In the genomic region with DNA sequence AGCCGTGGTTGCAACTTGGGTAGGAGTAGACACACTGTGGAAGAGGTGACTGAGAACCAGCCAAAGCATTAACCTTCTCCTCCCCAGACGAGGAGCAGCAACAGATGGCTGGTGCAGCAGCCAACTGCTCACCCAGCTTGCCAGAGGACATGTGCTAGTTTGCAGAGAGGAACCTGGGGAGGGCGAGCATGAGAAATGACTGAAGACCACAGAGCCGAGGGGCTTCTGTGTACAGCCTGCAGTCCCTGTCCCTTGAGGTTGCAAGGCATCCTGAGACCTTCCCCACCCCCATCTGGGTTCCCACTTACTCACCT, we compare ENCODE assay signal across 16 cellular contexts.
DNase-seq lines count a peak whose midpoint lies in the region; ATAC-seq, FAIRE-seq and TF ChIP-seq lines count a peak whose summit lies in the region.
"Had no signal": no experiment of that assay in that cellular context is flagged by ENCODE, and none has a peak within 500 bp of the region (broad histone marks: within the 10 kb centered on the region; RNA-seq: fewer than 3 reads in every experiment).

No MANE protein-coding gene starts in this region.

- H3K27me3 Mint-ChIP-seq in astrocyte (ENCODE audit: low read depth, unreplicated experiment) = peaks cover 9% of the 10 kb centered on the region
- H3K27me3 Mint-ChIP-seq in activated T-cell treated with anti-CD3 and anti-CD28 coated beads, Interleukin-2, amount 50 U/mL, for 4 hours (ENCODE audit: low read depth) = peaks cover 30% of the 10 kb centered on the region

- no peak overlapping the region for H2AK5ac ChIP-seq in mesendoderm (ENCODE audit: low read length)

- H3K27ac Mint-ChIP-seq in astrocyte (ENCODE audit: unreplicated experiment) = peak overlapping the region; percentile 98
- H3K27ac Mint-ChIP-seq: activated naive CD4-positive, alpha-beta T cell treated with anti-CD3 and anti-CD28 coated beads, Interleukin-2, amount 50 U/mL, for 24 hours; stimulated activated naive CD8-positive, alpha-beta T cell treated with anti-CD3 and anti-CD28 coated beads, Interleukin-15, Interleukin-2, amounts not matched to agents 100 ng/mL and 50 ng/mL, for 24 hours had no signal

- H3K4me3 ChIP-seq in HUES6 (ENCODE audit: low read depth, low read length) = peak overlapping the region; percentile 54; the same call in 1 of the 2 replicates
- H3K4me3 ChIP-seq in astrocyte (ENCODE audit: insufficient read depth, low read depth, low read length) = no peak overlapping the region
- H3K4me3 ChIP-seq in iPS-15b (ENCODE audit: low read depth, low read length) = peak overlapping the region; percentile 73
- H3K4me3 ChIP-seq in stomach smooth muscle (ENCODE audit: low read length in 2 of 2) = no peak overlapping the region
- H3K4me3 ChIP-seq in mesendoderm (ENCODE audit: low read length) = no peak overlapping the region
- H3K4me3 ChIP-seq: right atrium auricular region had no signal

- ATAC-seq in activated T-cell treated with anti-CD3 and anti-CD28 coated beads, Interleukin-2, amount 50 U/mL, for 4 hours = no peak
- ATAC-seq in HG03521 (IDR thresholded peaks at IDR 0.05; ENCODE audit: unreplicated experiment) = no peak
- ATAC-seq: Right ventricle myocardium inferior had no signal

- H3K27ac ChIP-seq in HUES6 (ENCODE audit: low read depth, low read length) = peak overlapping the region; percentile 77
- H3K27ac ChIP-seq in astrocyte (ENCODE audit: low read depth, low read length) = peak overlapping the region; percentile 89
- peak overlapping the region; percentile 97 for H3K27ac ChIP-seq in stomach smooth muscle (ENCODE audit: low read length)
- H3K27ac ChIP-seq in mesendoderm (ENCODE audit: low read depth, low read length) = no peak overlapping the region

- no peak overlapping the region for H3K18ac ChIP-seq in mesendoderm (ENCODE audit: low read length)

- TF ChIP-seq CTCF in astrocyte (IDR thresholded peaks at IDR 0.05; ENCODE audit: insufficient read depth, low read depth, low read length) (no peak), D721Med (IDR thresholded peaks at IDR 0.05; ENCODE audit: insufficient read depth, missing control alignments) (no peak)

- H3K9me3 Mint-ChIP-seq in astrocyte (ENCODE audit: unreplicated experiment) = no peaks in the 10 kb centered on the region
- H3K9me3 Mint-ChIP-seq in activated T-cell treated with anti-CD3 and anti-CD28 coated beads, Interleukin-2, amount 50 U/mL, for 4 hours = no peaks in the 10 kb centered on the region
- H3K9me3 Mint-ChIP-seq: activated naive CD4-positive, alpha-beta T cell treated with anti-CD3 and anti-CD28 coated beads, Interleukin-2, amount 50 U/mL, for 24 hours; CD4-positive, alpha-beta T cell; naive B cell; stimulated activated naive CD8-positive, alpha-beta T cell treated with anti-CD3 and anti-CD28 coated beads, Interleukin-15, Interleukin-2, amounts not matched to agents 100 ng/mL and 50 ng/mL, for 24 hours had no signal

- H3K36me3 Mint-ChIP-seq in astrocyte (ENCODE audit: low read depth, unreplicated experiment) = peaks cover 14% of the 10 kb centered on the region
- H3K36me3 Mint-ChIP-seq in activated T-cell treated with anti-CD3 and anti-CD28 coated beads, Interleukin-2, amount 50 U/mL, for 4 hours (ENCODE audit: insufficient read depth) = no peaks in the 10 kb centered on the region
- H3K36me3 Mint-ChIP-seq: activated naive CD4-positive, alpha-beta T cell treated with anti-CD3 and anti-CD28 coated beads, Interleukin-2, amount 50 U/mL, for 24 hours; naive B cell had no signal

- H3K79me1 ChIP-seq in mesendoderm (ENCODE audit: low read length) = no peaks in the 10 kb centered on the region

- no CpG with 5 or more reads among the region's 4 CpGs for WGBS in mesendoderm (ENCODE audit: extremely low coverage, insufficient coverage, low lambda C conversion rate)

- no peak for DNase-seq in astrocyte (ENCODE audit: low read depth)
- DNase-seq in activated T-cell treated with anti-CD3 and anti-CD28 coated beads, Interleukin-2, amount 50 U/mL, for 4 hours = no peak
- no peak for DNase-seq in mesendoderm
- no peak for DNase-seq in D721Med (ENCODE audit: insufficient read length, low spot score)
- DNase-seq: activated CD8-positive, alpha-beta memory T cell treated with anti-CD3 and anti-CD28 coated beads for 24 hours; CD4-positive, alpha-beta T cell had no signal

- H2BK5ac ChIP-seq in mesendoderm (ENCODE audit: low read length) = no peak overlapping the region

- no peak overlapping the region for H3K4ac ChIP-seq in mesendoderm (ENCODE audit: low read depth, low read length)

- H3K79me2 ChIP-seq in astrocyte (ENCODE audit: insufficient read depth, low read length) = no peaks in the 10 kb centered on the region
- no peaks in the 10 kb centered on the region for H3K79me2 ChIP-seq in mesendoderm (ENCODE audit: control insufficient read depth, insufficient read depth, low read length)

- H4K8ac ChIP-seq in mesendoderm (ENCODE audit: low read depth, low read length) = no peak overlapping the region

- peaks cover 25% of the 10 kb centered on the region for H3K4me1 ChIP-seq in HUES6 (ENCODE audit: control insufficient read depth, insufficient read depth, low read length)
- H3K4me1 ChIP-seq in astrocyte (ENCODE audit: insufficient read depth, low read length) = peaks cover 36% of the 10 kb centered on the region
- peaks cover 6% of the 10 kb centered on the region for H3K4me1 ChIP-seq in iPS-15b (ENCODE audit: control insufficient read depth, insufficient read depth, low read length)
- peaks cover 82% of the 10 kb centered on the region for H3K4me1 ChIP-seq in stomach smooth muscle (ENCODE audit: control insufficient read depth, insufficient read depth, low read length)
- H3K4me1 ChIP-seq in mesendoderm (ENCODE audit: control insufficient read depth, low read depth, low read length) = peaks cover 2% of the 10 kb centered on the region

- no peaks in the 10 kb centered on the region for H3K9me3 ChIP-seq in HUES6 (ENCODE audit: control insufficient read depth, insufficient read depth, low read depth, low read length)
- no peaks in the 10 kb centered on the region for H3K9me3 ChIP-seq in astrocyte (ENCODE audit: insufficient read depth, low read depth, low read length)
- H3K9me3 ChIP-seq in iPS-15b (ENCODE audit: control insufficient read depth, insufficient read depth, low read length) = no peaks in the 10 kb centered on the region
- no peaks in the 10 kb centered on the region for H3K9me3 ChIP-seq in stomach smooth muscle (ENCODE audit: control insufficient read depth in 2 of 2, low read length in 2 of 2)
- H3K9me3 ChIP-seq: right atrium auricular region had no signal

- peaks cover 16% of the 10 kb centered on the region for H3K4me1 Mint-ChIP-seq in astrocyte (ENCODE audit: low read depth, unreplicated experiment)
- H3K4me1 Mint-ChIP-seq in activated T-cell treated with anti-CD3 and anti-CD28 coated beads, Interleukin-2, amount 50 U/mL, for 4 hours (ENCODE audit: low read depth) = peaks cover 8% of the 10 kb centered on the region

- no peaks in the 10 kb centered on the region for H3K27me3 ChIP-seq in HUES6 (ENCODE audit: control insufficient read depth, insufficient read depth, low read length)
- H3K27me3 ChIP-seq in astrocyte (ENCODE audit: insufficient read depth, low read length) = no peaks in the 10 kb centered on the region
- H3K27me3 ChIP-seq in iPS-15b (ENCODE audit: control insufficient read depth, insufficient read depth, low read length) = no peaks in the 10 kb centered on the region
- no peaks in the 10 kb centered on the region for H3K27me3 ChIP-seq in stomach smooth muscle (ENCODE audit: control insufficient read depth in 1 of 2, insufficient read depth in 2 of 2, low read length in 2 of 2)
- H3K27me3 ChIP-seq in mesendoderm (ENCODE audit: insufficient read depth, low read length, poor library complexity) = no peaks in the 10 kb centered on the region
- H3K27me3 ChIP-seq: right atrium auricular region had no signal

- no peak overlapping the region for H3K56ac ChIP-seq in mesendoderm (ENCODE audit: low read length)

- H3K36me3 ChIP-seq in HUES6 (ENCODE audit: control insufficient read depth, insufficient read depth, low read length) (peaks cover 25% of the 10 kb centered on the region; the same call in 1 of the 2 replicates), astrocyte (ENCODE audit: insufficient read depth, low read length) (peaks cover 24% of the 10 kb centered on the region), iPS-15b (ENCODE audit: control insufficient read depth, insufficient read depth, low read length) (no peaks in the 10 kb centered on the region), stomach smooth muscle (ENCODE audit: control insufficient read depth in 2 of 2, insufficient read depth in 2 of 2, low read length in 2 of 2) (peaks cover 32 to 53% of the 10 kb centered on the region in 2 donors), mesendoderm (ENCODE audit: control insufficient read depth, insufficient read depth, low read length) (peaks cover 5% of the 10 kb centered on the region)
- H3K36me3 ChIP-seq: right atrium auricular region had no signal

- H4K20me1 ChIP-seq in astrocyte (ENCODE audit: insufficient read depth, low read length) = no peaks in the 10 kb centered on the region

- H3K4me2 ChIP-seq in astrocyte (ENCODE audit: low read length) (peak overlapping the region; percentile 64), mesendoderm (ENCODE audit: low read length) (no peak overlapping the region)

- no peak overlapping the region for H3K4me3 Mint-ChIP-seq in astrocyte (ENCODE audit: unreplicated experiment)
- H3K4me3 Mint-ChIP-seq in activated T-cell treated with anti-CD3 and anti-CD28 coated beads, Interleukin-2, amount 50 U/mL, for 4 hours = no peak overlapping the region
- H3K4me3 Mint-ChIP-seq: CD4-positive, alpha-beta T cell; naive B cell; stimulated activated naive CD8-positive, alpha-beta T cell treated with anti-CD3 and anti-CD28 coated beads, Interleukin-15, Interleukin-2, amounts not matched to agents 100 ng/mL and 50 ng/mL, for 24 hours had no signal

- no peak overlapping the region for H4K5ac ChIP-seq in mesendoderm (ENCODE audit: low read length)

- H2BK15ac ChIP-seq in mesendoderm (replicated peaks; ENCODE audit: low read depth) = no peak overlapping the region

- no peak overlapping the region for H3K23ac ChIP-seq in mesendoderm (ENCODE audit: low read length)

- no peak overlapping the region for H2AFZ ChIP-seq in astrocyte (ENCODE audit: low read depth, low read length)

- peak overlapping the region; percentile 75 for H3K9ac ChIP-seq in HUES6 (ENCODE audit: low read length)
- H3K9ac ChIP-seq in astrocyte (ENCODE audit: low read length) = peak overlapping the region; percentile 88
- H3K9ac ChIP-seq in iPS-15b (ENCODE audit: low read depth, low read length) = no peak overlapping the region
- H3K9ac ChIP-seq in stomach smooth muscle (ENCODE audit: low read length in 2 of 2) = peak overlapping the region; percentile 8 to 43
- H3K9ac ChIP-seq in mesendoderm (ENCODE audit: low read length) = no peak overlapping the region

- no peak overlapping the region for H2BK120ac ChIP-seq in mesendoderm (ENCODE audit: low read depth, low read length)

- FAIRE-seq in astrocyte (lab: Jason Lieb, UNC) (no peak), D721Med (lab: Jason Lieb, UNC) (no peak)
- FAIRE-seq: HepG2 had no signal

Comparison
In these comparisons a context has a peak if more than half of its experiments do, and no peak if none do; other contexts are left out.
1. H3K4me3 ChIP-seq: peak in HUES6 (single experiment) and iPS-15b (single experiment); none in astrocyte (single experiment), stomach smooth muscle (0 of 2) and mesendoderm (single experiment).
2. H3K9ac ChIP-seq: peak in HUES6 (single experiment), astrocyte (single experiment) and stomach smooth muscle (2 of 2); none in iPS-15b (single experiment) and mesendoderm (single experiment).